ENCODE assay signal across 8 cellular contexts in genomic region chr14:49971156-49972141, GRCh38.
DNase-seq lines count a peak whose midpoint lies in the region; ATAC-seq and TF ChIP-seq lines count a peak whose summit lies in the region.

No MANE protein-coding gene starts in this region.

- ATAC-seq in GM19025 (IDR thresholded peaks at IDR 0.05; ENCODE audit: low read depth, unreplicated experiment) (peak; percentile 80), HG03095 (IDR thresholded peaks at IDR 0.05; ENCODE audit: unreplicated experiment) (peak; percentile 91), upper lobe of left lung (ENCODE audit: low FRiP score in 2 of 2) (peak; percentile 49 to 53), left lobe of liver (no peak)

- H3K27me3 Mint-ChIP-seq in mesothelial cell of epicardium (ENCODE audit: low read depth), result no peaks in the 10 kb centered on the region

- TF ChIP-seq CTCF in adrenal gland (IDR thresholded peaks at IDR 0.05) (no peak), mesothelial cell of epicardium (IDR thresholded peaks at IDR 0.05; ENCODE audit: unreplicated experiment) (no peak), upper lobe of left lung (IDR thresholded peaks at IDR 0.05) (no peak)

- WGBS in adrenal gland, 4 donors, result 68 to 76% (median 72%) methylated on average over 9 of the region's 9 CpGs
- 32 to 45% methylated on average over 9 of the region's 9 CpGs for WGBS in upper lobe of left lung, 2 donors

- no peaks in the 10 kb centered on the region for H3K27me3 ChIP-seq in adrenal gland
- H3K27me3 ChIP-seq in upper lobe of left lung, result no peaks in the 10 kb centered on the region

- peaks cover 44 to 53% of the 10 kb centered on the region in 2 donors for H3K4me1 ChIP-seq in adrenal gland (replicated peaks in 1 of 2)
- H3K4me1 ChIP-seq in upper lobe of left lung, result peaks cover 35 to 47% (median 39%) of the 10 kb centered on the region in 4 donors

- no peaks in the 10 kb centered on the region for H3K9me3 Mint-ChIP-seq in mesothelial cell of epicardium

- no peaks in the 10 kb centered on the region for H3K36me3 Mint-ChIP-seq in mesothelial cell of epicardium

- peaks cover 45% of the 10 kb centered on the region for H3K4me1 Mint-ChIP-seq in mesothelial cell of epicardium

- intact Hi-C loops in adrenal gland (cut with DNase I), result no loop called here

- peak overlapping the region; percentile 4 for H3K4me3 Mint-ChIP-seq in mesothelial cell of epicardium

- H3K4me3 ChIP-seq in adrenal gland, result no peak overlapping the region
- H3K4me3 ChIP-seq in upper lobe of left lung, result peak overlapping the region in 1 of 4 donors; percentile 9

- peak; percentile 26 for DNase-seq in Ammon's horn (ENCODE audit: low spot score)
- DNase-seq in RPMI7951 (ENCODE audit: low read depth), result peak; percentile 9
- DNase-seq in adrenal gland, result peak in 1 of 7 donors; percentile 63
- no peak for DNase-seq in mesothelial cell of epicardium (ENCODE audit: low spot score in 2 of 2, unreplicated experiment in 2 of 2)
- no peak for DNase-seq in upper lobe of left lung
- DNase-seq in left lobe of liver (ENCODE audit: low spot score), result no peak

- H3K36me3 ChIP-seq in adrenal gland (replicated peaks in 1 of 2) (no peaks in the 10 kb centered on the region), upper lobe of left lung (no peaks in the 10 kb centered on the region)

- TF ChIP-seq EP300 in upper lobe of left lung (IDR thresholded peaks at IDR 0.05), result no peak

- no peak for TF ChIP-seq POLR2A in adrenal gland (IDR thresholded peaks at IDR 0.05)
- no peak for TF ChIP-seq POLR2A in upper lobe of left lung (IDR thresholded peaks at IDR 0.05)

- no peaks in the 10 kb centered on the region for H3K9me3 ChIP-seq in adrenal gland (replicated peaks in 1 of 3)
- no peaks in the 10 kb centered on the region for H3K9me3 ChIP-seq in upper lobe of left lung

- peak overlapping the region; percentile 98 for H3K27ac Mint-ChIP-seq in mesothelial cell of epicardium

- H3K27ac ChIP-seq in adrenal gland, result peak overlapping the region; percentile 23 to 87 (median 76)
- H3K27ac ChIP-seq in upper lobe of left lung, result peak overlapping the region; percentile 69 to 82 (median 77)

Comparison
In these comparisons a context has a peak if more than half of its experiments do, and no peak if none do; other contexts are left out.
1. DNase-seq: peak in Ammon's horn (single experiment) and RPMI7951 (single experiment); none in mesothelial cell of epicardium (0 of 2), upper lobe of left lung (0 of 2) and left lobe of liver (single experiment).